ENCODE assay signal across 8 cellular contexts in genomic region chr1:218339267-218339831, GRCh38. TPM values are rescaled to one million over a fixed set of nuclear protein-coding genes. Genes with fewer than 3 reads are reported as not detected.
DNase-seq lines count a peak whose midpoint lies in the region; ATAC-seq, FAIRE-seq and TF ChIP-seq lines count a peak whose summit lies in the region.

No MANE protein-coding gene starts in this region.

- intact Hi-C loops in A673 (cut with micrococcal nuclease; ENCODE audit: unreplicated experiment) = loop anchor here (2.0 to 5.0 kb wide), 2 partner anchors 1078 to 1473 kb away; no protein-coding TSS in a partner anchor
- intact Hi-C loops in tibial artery (cut with DNase I; ENCODE audit: low total_unique reads) = loop anchor here (10.0 kb wide), 1 partner anchor 1075 kb away; no protein-coding TSS in a partner anchor

- ATAC-seq in HG03139 (IDR thresholded peaks at IDR 0.05; ENCODE audit: unreplicated experiment) = peak; percentile 74
- no peak for ATAC-seq in stimulated activated effector memory CD8-positive, alpha-beta T cell treated with anti-CD3 and anti-CD28 coated beads, Interleukin-12 subunit alpha, Interleukin-12 subunit beta, amount 100 ng/mL, for 72 hours

- CTCF ChIA-PET in A673 (lab: Charles Lee) = interaction anchor here (0.6 kb wide), 1 partner anchor 728 kb away, joined by 6 read pairs; no protein-coding TSS in a partner anchor

- no peak overlapping the region for H3K27ac Mint-ChIP-seq in stimulated activated effector memory CD8-positive, alpha-beta T cell treated with anti-CD3 and anti-CD28 coated beads, Interleukin-12 subunit alpha, Interleukin-12 subunit beta, amount 100 ng/mL, for 72 hours

- H3K36me3 ChIP-seq in A673 (ENCODE audit: insufficient read depth, low read length, poor library complexity, severe bottlenecking) (no peaks in the 10 kb centered on the region), Peyer's patch (no peaks in the 10 kb centered on the region), tibial artery (no peaks in the 10 kb centered on the region)

- H3K9me3 ChIP-seq in A673 (ENCODE audit: low read depth, low read length, poor library complexity, severe bottlenecking) (no peaks in the 10 kb centered on the region), Peyer's patch (no peaks in the 10 kb centered on the region), tibial artery (no peaks in the 10 kb centered on the region)

- DNase-seq in A673 (ENCODE audit: low spot score) (peak; percentile 47), GM12892 (ENCODE audit: insufficient read length) (no peak), Peyer's patch (no peak), fibroblast of pulmonary artery (ENCODE audit: low read depth) (peak; percentile 69), tibial artery (no peak), occipital lobe (lab: John Stamatoyannopoulos, UW) (no peak)
- DNase-seq in stimulated activated effector memory CD8-positive, alpha-beta T cell treated with anti-CD3 and anti-CD28 coated beads, Interleukin-12 subunit alpha, Interleukin-12 subunit beta, amount 100 ng/mL, for 72 hours (ENCODE audit: low spot score in 2 of 2) = no peak

- H3K27me3 ChIP-seq in A673 (replicated peaks; ENCODE audit: insufficient read depth, low read depth, low read length, poor library complexity) (no peaks in the 10 kb centered on the region), Peyer's patch (no peaks in the 10 kb centered on the region), tibial artery (no peaks in the 10 kb centered on the region)

- no peak overlapping the region for H3K4me3 Mint-ChIP-seq in stimulated activated effector memory CD8-positive, alpha-beta T cell treated with anti-CD3 and anti-CD28 coated beads, Interleukin-12 subunit alpha, Interleukin-12 subunit beta, amount 100 ng/mL, for 72 hours

- H3K9me3 Mint-ChIP-seq in stimulated activated effector memory CD8-positive, alpha-beta T cell treated with anti-CD3 and anti-CD28 coated beads, Interleukin-12 subunit alpha, Interleukin-12 subunit beta, amount 100 ng/mL, for 72 hours = no peaks in the 10 kb centered on the region

- no peaks in the 10 kb centered on the region for H3K4me1 Mint-ChIP-seq in stimulated activated effector memory CD8-positive, alpha-beta T cell treated with anti-CD3 and anti-CD28 coated beads, Interleukin-12 subunit alpha, Interleukin-12 subunit beta, amount 100 ng/mL, for 72 hours

- FAIRE-seq in GM12892 (lab: Jason Lieb, UNC) = peak; percentile 54

- H3K36me3 Mint-ChIP-seq in stimulated activated effector memory CD8-positive, alpha-beta T cell treated with anti-CD3 and anti-CD28 coated beads, Interleukin-12 subunit alpha, Interleukin-12 subunit beta, amount 100 ng/mL, for 72 hours = no peaks in the 10 kb centered on the region

- H3K4me3 ChIP-seq in A673 (ENCODE audit: low read depth, low read length, poor library complexity, severe bottlenecking) (no peak overlapping the region), Peyer's patch (no peak overlapping the region), fibroblast of pulmonary artery (replicated peaks; ENCODE audit: low read depth, low read length) (no peak overlapping the region), tibial artery (no peak overlapping the region)

- TF ChIP-seq CTCF in A673 (conservative IDR thresholded peaks at IDR 0.05; ENCODE audit: low read depth, low read length) (peak; percentile 79), Peyer's patch (IDR thresholded peaks at IDR 0.05) (peak; percentile 17 to 65 (median 54)), fibroblast of pulmonary artery (IDR thresholded peaks at IDR 0.05; ENCODE audit: low read length, missing control alignments) (peak; percentile 72), tibial artery (IDR thresholded peaks at IDR 0.05) (peak; percentile 74 to 79)

- POLR2A ChIA-PET in A673 (lab: Charles Lee; ENCODE audit: low non-redundant PET) = no interaction called here

- H3K4me1 ChIP-seq in A673 (ENCODE audit: insufficient read depth, low read length, poor library complexity, severe bottlenecking) = no peaks in the 10 kb centered on the region
- H3K4me1 ChIP-seq in Peyer's patch = no peaks in the 10 kb centered on the region
- peaks cover 0 to 3% (median 0%) of the 10 kb centered on the region in 4 donors for H3K4me1 ChIP-seq in tibial artery

- H3K27ac ChIP-seq in A673 (ENCODE audit: low read depth, low read length, poor library complexity, severe bottlenecking) = no peak overlapping the region
- no peak overlapping the region for H3K27ac ChIP-seq in Peyer's patch
- no peak overlapping the region for H3K27ac ChIP-seq in tibial artery

- TF ChIP-seq POLR2A in GM12892 (IDR thresholded peaks at IDR 0.05; ENCODE audit: low read depth, low read length) (no peak), Peyer's patch (IDR thresholded peaks at IDR 0.05) (no peak)

- no TSS peak for BruUV-seq in A673 (replicated peaks; lab: Mats Ljungman, UMichigan)

RNA-seq across cellular contexts. Expression of gene TGFB2, which starts 5.8 kb away (rescaled TPM):
- total RNA-seq in A673 (2021) (1.2 and 1.4 TPM in 2 replicates), Peyer's patch (1 to 10 TPM in 1 of 4 donors, under 1 TPM in 2, not detected in 1; 0.28 to 1.7 (median 0.54) TPM), occipital lobe (61.8 TPM)
- not detected for polyA plus RNA-seq in GM12892 (2012; ENCODE audit: missing spikeins)

RNA-seq across cellular contexts. Expression of gene RRP15, which starts 54.3 kb away (rescaled TPM):
- total RNA-seq in A673 (2021) (31.3 and 38.4 TPM in 2 replicates), Peyer's patch (1 to 10 TPM; 2.1 to 8.3 (median 2.5) TPM), occipital lobe (22.3 TPM)
- 11.3 TPM for polyA plus RNA-seq in GM12892 (2012; ENCODE audit: missing spikeins)

Comparison
In these comparisons a context has a peak if more than half of its experiments do, and no peak if none do; other contexts are left out.
1. DNase-seq: peak in A673 (single experiment) and fibroblast of pulmonary artery (single experiment); none in GM12892 (single experiment), Peyer's patch (0 of 3), tibial artery (0 of 2), stimulated activated effector memory CD8-positive, alpha-beta T cell treated with anti-CD3 and anti-CD28 coated beads, Interleukin-12 subunit alpha, Interleukin-12 subunit beta, amount 100 ng/mL, for 72 hours (0 of 2) and occipital lobe (single experiment).
2. RNA of gene TGFB2, which starts 5.8 kb away (total RNA-seq): 61.8 TPM in occipital lobe (single experiment); 1.2 to 1.4 TPM in A673 and 0.28 to 1.7 TPM in Peyer's patch; every median in the first group is over 10 times any median in the second.
3. Peak in every context shown above with its lines, with median percentiles within 50 percentile points of each other: CTCF ChIP-seq.